In the genomic region with DNA sequence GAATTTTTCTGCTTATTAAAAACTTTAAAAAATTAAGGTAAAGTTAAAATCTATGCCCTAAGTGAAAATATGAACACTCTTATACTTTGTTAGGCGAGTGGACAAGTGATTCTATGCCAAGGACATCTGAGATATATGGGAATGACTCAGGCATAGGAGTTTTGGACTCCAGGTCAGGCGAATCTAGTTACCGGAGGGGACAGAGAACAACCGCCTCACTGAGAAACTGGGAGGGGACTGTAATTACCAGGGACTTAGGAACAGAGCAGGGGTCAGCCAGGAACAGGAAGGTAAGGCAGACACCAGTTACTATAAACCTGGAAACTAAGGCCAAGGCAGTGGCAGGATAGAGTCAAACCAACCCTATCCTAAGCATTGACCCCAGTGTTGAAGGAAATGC, we compare ENCODE assay signal across 1 cellular context.
TF ChIP-seq lines count a peak whose summit lies in the region.

No MANE protein-coding gene starts in this region.

TF ChIP-seq in HepG2, 621 proteins besides CTCF, POLR2A, EP300 and RAD21:
- TF ChIP-seq MEIS1 (CRISPR knock-in tag; IDR thresholded peaks at IDR 0.05; ENCODE audit: borderline replicate concordance) (no peak), NFE2 (CRISPR knock-in tag; IDR thresholded peaks at IDR 0.05) (no peak), FOSL2 (CRISPR knock-in tag; IDR thresholded peaks at IDR 0.05) (0 out of 2 replicates have a peak, but pooled peaks have one; percentile 10), NFE2L2 (IDR thresholded peaks at IDR 0.05; ENCODE audit: low read length) (0 out of 2 replicates have a peak, but pooled peaks have one; percentile 5), RFXANK (CRISPR knock-in tag; IDR thresholded peaks at IDR 0.05) (no peak), ZMYM4 (CRISPR knock-in tag; IDR thresholded peaks at IDR 0.05) (no peak), DNMT1 (CRISPR knock-in tag; IDR thresholded peaks at IDR 0.05) (no peak)
- TF ChIP-seq, protein P1, sequence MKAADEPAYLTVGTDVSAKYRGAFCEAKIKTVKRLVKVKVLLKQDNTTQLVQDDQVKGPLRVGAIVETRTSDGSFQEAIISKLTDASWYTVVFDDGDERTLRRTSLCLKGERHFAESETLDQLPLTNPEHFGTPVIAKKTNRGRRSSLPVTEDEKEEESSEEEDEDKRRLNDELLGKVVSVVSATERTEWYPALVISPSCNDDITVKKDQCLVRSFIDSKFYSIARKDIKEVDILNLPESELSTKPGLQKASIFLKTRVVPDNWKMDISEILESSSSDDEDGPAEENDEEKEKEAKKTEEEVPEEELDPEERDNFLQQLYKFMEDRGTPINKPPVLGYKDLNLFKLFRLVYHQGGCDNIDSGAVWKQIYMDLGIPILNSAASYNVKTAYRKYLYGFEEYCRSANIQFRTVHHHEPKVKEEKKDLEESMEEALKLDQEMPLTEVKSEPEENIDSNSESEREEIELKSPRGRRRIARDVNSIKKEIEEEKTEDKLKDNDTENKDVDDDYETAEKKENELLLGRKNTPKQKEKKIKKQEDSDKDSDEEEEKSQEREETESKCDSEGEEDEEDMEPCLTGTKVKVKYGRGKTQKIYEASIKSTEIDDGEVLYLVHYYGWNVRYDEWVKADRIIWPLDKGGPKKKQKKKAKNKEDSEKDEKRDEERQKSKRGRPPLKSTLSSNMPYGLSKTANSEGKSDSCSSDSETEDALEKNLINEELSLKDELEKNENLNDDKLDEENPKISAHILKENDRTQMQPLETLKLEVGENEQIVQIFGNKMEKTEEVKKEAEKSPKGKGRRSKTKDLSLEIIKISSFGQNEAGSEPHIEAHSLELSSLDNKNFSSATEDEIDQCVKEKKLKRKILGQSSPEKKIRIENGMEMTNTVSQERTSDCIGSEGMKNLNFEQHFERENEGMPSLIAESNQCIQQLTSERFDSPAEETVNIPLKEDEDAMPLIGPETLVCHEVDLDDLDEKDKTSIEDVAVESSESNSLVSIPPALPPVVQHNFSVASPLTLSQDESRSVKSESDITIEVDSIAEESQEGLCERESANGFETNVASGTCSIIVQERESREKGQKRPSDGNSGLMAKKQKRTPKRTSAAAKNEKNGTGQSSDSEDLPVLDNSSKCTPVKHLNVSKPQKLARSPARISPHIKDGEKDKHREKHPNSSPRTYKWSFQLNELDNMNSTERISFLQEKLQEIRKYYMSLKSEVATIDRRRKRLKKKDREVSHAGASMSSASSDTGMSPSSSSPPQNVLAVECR (CRISPR knock-in tag; IDR thresholded peaks at IDR 0.05; ENCODE audit: borderline replicate concordance) = no peak
- TF ChIP-seq, protein P2, sequence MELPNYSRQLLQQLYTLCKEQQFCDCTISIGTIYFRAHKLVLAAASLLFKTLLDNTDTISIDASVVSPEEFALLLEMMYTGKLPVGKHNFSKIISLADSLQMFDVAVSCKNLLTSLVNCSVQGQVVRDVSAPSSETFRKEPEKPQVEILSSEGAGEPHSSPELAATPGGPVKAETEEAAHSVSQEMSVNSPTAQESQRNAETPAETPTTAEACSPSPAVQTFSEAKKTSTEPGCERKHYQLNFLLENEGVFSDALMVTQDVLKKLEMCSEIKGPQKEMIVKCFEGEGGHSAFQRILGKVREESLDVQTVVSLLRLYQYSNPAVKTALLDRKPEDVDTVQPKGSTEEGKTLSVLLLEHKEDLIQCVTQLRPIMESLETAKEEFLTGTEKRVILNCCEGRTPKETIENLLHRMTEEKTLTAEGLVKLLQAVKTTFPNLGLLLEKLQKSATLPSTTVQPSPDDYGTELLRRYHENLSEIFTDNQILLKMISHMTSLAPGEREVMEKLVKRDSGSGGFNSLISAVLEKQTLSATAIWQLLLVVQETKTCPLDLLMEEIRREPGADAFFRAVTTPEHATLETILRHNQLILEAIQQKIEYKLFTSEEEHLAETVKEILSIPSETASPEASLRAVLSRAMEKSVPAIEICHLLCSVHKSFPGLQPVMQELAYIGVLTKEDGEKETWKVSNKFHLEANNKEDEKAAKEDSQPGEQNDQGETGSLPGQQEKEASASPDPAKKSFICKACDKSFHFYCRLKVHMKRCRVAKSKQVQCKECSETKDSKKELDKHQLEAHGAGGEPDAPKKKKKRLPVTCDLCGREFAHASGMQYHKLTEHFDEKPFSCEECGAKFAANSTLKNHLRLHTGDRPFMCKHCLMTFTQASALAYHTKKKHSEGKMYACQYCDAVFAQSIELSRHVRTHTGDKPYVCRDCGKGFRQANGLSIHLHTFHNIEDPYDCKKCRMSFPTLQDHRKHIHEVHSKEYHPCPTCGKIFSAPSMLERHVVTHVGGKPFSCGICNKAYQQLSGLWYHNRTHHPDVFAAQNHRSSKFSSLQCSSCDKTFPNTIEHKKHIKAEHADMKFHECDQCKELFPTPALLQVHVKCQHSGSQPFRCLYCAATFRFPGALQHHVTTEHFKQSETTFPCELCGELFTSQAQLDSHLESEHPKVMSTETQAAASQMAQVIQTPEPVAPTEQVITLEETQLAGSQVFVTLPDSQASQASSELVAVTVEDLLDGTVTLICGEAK (IDR thresholded peaks at IDR 0.05) = no peak
- TF ChIP-seq, protein P2 (CRISPR knock-in tag; IDR thresholded peaks at IDR 0.05) = no peak
